Comparison of ENCODE assay signal across 19 cellular contexts in the genomic region with DNA sequence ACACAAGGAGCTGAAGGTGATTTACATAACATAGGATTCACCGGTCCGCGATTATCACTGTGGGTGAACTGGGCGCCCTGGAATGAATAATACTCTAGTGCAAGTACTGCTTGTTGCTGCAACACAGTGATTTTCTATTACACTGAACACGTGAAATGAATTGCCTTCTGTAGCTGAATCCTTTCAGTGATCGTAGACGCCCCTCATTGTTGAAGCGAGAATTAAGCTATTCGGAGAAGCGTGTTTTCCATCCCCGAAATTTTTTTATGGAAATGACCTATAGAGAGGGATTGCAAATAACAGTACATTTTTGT. TPM values are rescaled to one million over a fixed set of nuclear protein-coding genes. Genes with fewer than 3 reads are reported as not detected.
DNase-seq lines count a peak whose midpoint lies in the region; ATAC-seq, FAIRE-seq and TF ChIP-seq lines count a peak whose summit lies in the region.
"Had no signal": no experiment of that assay in that cellular context is flagged by ENCODE, and none has a peak within 500 bp of the region (broad histone marks: within the 10 kb centered on the region; RNA-seq: fewer than 3 reads in every experiment).

No MANE protein-coding gene starts in this region.

- ATAC-seq in T-cell (replicated peaks in 1 of 4) = no peak
- no peak for ATAC-seq in GM21528 (IDR thresholded peaks at IDR 0.05; ENCODE audit: low FRiP score, unreplicated experiment)
- ATAC-seq: gastroesophageal sphincter, K562 had no signal

- POLR2A ChIA-PET in T-cell (lab: Charles Lee) = interaction anchor here in 1 of 2 donors (0.6 kb wide), 1 partner anchor 100 kb away, joined by 3 read pairs; no protein-coding TSS in a partner anchor

- no peaks in the 10 kb centered on the region for H3K79me2 ChIP-seq in Karpas-422 (ENCODE audit: low read length)
- no peaks in the 10 kb centered on the region for H3K79me2 ChIP-seq in neural progenitor cell (ENCODE audit: low read depth)

- H2AFZ ChIP-seq in Karpas-422 (ENCODE audit: low read length) (no peak overlapping the region), neural progenitor cell (replicated peaks) (no peak overlapping the region)

- H3K4me3 ChIP-seq in Karpas-422 (ENCODE audit: low read length) (no peak overlapping the region), neural progenitor cell (peak overlapping the region; percentile 46)
- H3K4me3 ChIP-seq: K562 had no signal

- H3F3A ChIP-seq in neural progenitor cell (ENCODE audit: low read depth) = peaks cover 71% of the 10 kb centered on the region

- no peaks in the 10 kb centered on the region for H3K9me3 Mint-ChIP-seq in neural progenitor cell
- peaks cover 0 to 3% (median 2%) of the 10 kb centered on the region in 3 donors for H3K9me3 Mint-ChIP-seq in T-cell
- no peaks in the 10 kb centered on the region for H3K9me3 Mint-ChIP-seq in progenitor cell of endocrine pancreas (ENCODE audit: low read depth)

- H3K27ac ChIP-seq in Karpas-422 (ENCODE audit: low read length) = peak overlapping the region; percentile 39
- no peak overlapping the region for H3K27ac ChIP-seq in neural progenitor cell
- H3K27ac ChIP-seq: epithelial cell of prostate, spleen had no signal

- H3K4me1 ChIP-seq in Karpas-422 (ENCODE audit: low read length) (peaks cover 51% of the 10 kb centered on the region), neural progenitor cell (peaks cover 44% of the 10 kb centered on the region)
- H3K4me1 ChIP-seq: gastroesophageal sphincter had no signal

- TF ChIP-seq CTCF in D721Med (IDR thresholded peaks at IDR 0.05; ENCODE audit: insufficient read depth, missing control alignments) = no peak
- no peak for TF ChIP-seq CTCF in neural progenitor cell (IDR thresholded peaks at IDR 0.05)
- TF ChIP-seq CTCF in progenitor cell of endocrine pancreas (IDR thresholded peaks at IDR 0.05; ENCODE audit: unreplicated experiment) = no peak

- H4K20me1 ChIP-seq in Karpas-422 (ENCODE audit: insufficient read depth, low read depth, low read length) (no peaks in the 10 kb centered on the region), neural progenitor cell (ENCODE audit: low read depth) (peaks cover 65% of the 10 kb centered on the region)

- H3K27ac Mint-ChIP-seq in neural progenitor cell (no peak overlapping the region), T-cell (no peak overlapping the region), progenitor cell of endocrine pancreas (no peak overlapping the region)
- H3K27ac Mint-ChIP-seq: activated CD4-positive, alpha-beta T cell treated with anti-CD3 and anti-CD28 coated beads, Interleukin-2, amount 10 ng/mL, durations not matched to agents 24 days and 14 days; CD4-positive, CD25-positive, alpha-beta regulatory T cell; naive thymus-derived CD4-positive, alpha-beta T cell had no signal

- DNase-seq in D721Med (ENCODE audit: insufficient read length, low spot score) (no peak), Karpas-422 (no peak), fibroblast of peridontal ligament (ENCODE audit: extremely low read depth) (peak; percentile 48), neural progenitor cell (ENCODE audit: low spot score) (peak; percentile 81), T-cell (no peak), NCI-H446 (lab: John Stamatoyannopoulos, UW) (no peak), progenitor cell of endocrine pancreas (ENCODE audit: low spot score, unreplicated experiment) (no peak)
- DNase-seq: CD4-positive, CD25-positive, alpha-beta regulatory T cell; naive thymus-derived CD4-positive, alpha-beta T cell; NCI-H1930; NK-92 treated with Interleukin-12 subunit alpha and Interleukin-12 subunit beta, amount 100 ng/mL, for 24 hours had no signal

- H3K4me1 Mint-ChIP-seq in neural progenitor cell = peaks cover 42% of the 10 kb centered on the region
- peaks cover 19 to 41% (median 27%) of the 10 kb centered on the region in 3 donors for H3K4me1 Mint-ChIP-seq in T-cell
- peaks cover 22% of the 10 kb centered on the region for H3K4me1 Mint-ChIP-seq in progenitor cell of endocrine pancreas (ENCODE audit: low read depth)

- no peak overlapping the region for H3K4me2 ChIP-seq in Karpas-422 (ENCODE audit: low read depth, low read length, poor library complexity, severe bottlenecking)
- H3K4me2 ChIP-seq in neural progenitor cell = peak overlapping the region; percentile 87

- peak overlapping the region; percentile 72 for H3K4me3 Mint-ChIP-seq in neural progenitor cell
- H3K4me3 Mint-ChIP-seq in T-cell = no peak overlapping the region
- H3K4me3 Mint-ChIP-seq in progenitor cell of endocrine pancreas (ENCODE audit: low read depth) = no peak overlapping the region
- H3K4me3 Mint-ChIP-seq: activated CD4-positive, alpha-beta T cell treated with anti-CD3 and anti-CD28 coated beads, Interleukin-2, amount 10 ng/mL, durations not matched to agents 24 days and 14 days had no signal

- H3K27me3 Mint-ChIP-seq in neural progenitor cell (ENCODE audit: insufficient read depth, low read depth) = peaks cover 53% of the 10 kb centered on the region
- peaks cover 46 to 53% of the 10 kb centered on the region in 2 donors for H3K27me3 Mint-ChIP-seq in T-cell
- peaks cover 72% of the 10 kb centered on the region for H3K27me3 Mint-ChIP-seq in progenitor cell of endocrine pancreas

- H3K9ac ChIP-seq in Karpas-422 (ENCODE audit: low read length) = no peak overlapping the region
- no peak overlapping the region for H3K9ac ChIP-seq in neural progenitor cell

- peak; percentile 53 for FAIRE-seq in D721Med (lab: Jason Lieb, UNC)
- FAIRE-seq: GM12892, K562 had no signal

- H3K9me2 ChIP-seq in Karpas-422 (replicated peaks; ENCODE audit: insufficient read depth, low read length) = no peaks in the 10 kb centered on the region

- no peaks in the 10 kb centered on the region for H3K36me3 Mint-ChIP-seq in neural progenitor cell
- peaks cover 4% of the 10 kb centered on the region for H3K36me3 Mint-ChIP-seq in T-cell
- no peaks in the 10 kb centered on the region for H3K36me3 Mint-ChIP-seq in progenitor cell of endocrine pancreas (ENCODE audit: insufficient read depth)
- H3K36me3 Mint-ChIP-seq: CD4-positive, CD25-positive, alpha-beta regulatory T cell had no signal

- H3K36me3 ChIP-seq in Karpas-422 (ENCODE audit: insufficient read depth, low read length) (no peaks in the 10 kb centered on the region), neural progenitor cell (no peaks in the 10 kb centered on the region)
- H3K36me3 ChIP-seq: spleen had no signal

- H3K27me3 ChIP-seq in Karpas-422 (ENCODE audit: low read length) = no peaks in the 10 kb centered on the region
- H3K27me3 ChIP-seq in neural progenitor cell = peaks cover 63% of the 10 kb centered on the region
- H3K27me3 ChIP-seq: gastroesophageal sphincter had no signal

- H3K9me3 ChIP-seq in Karpas-422 (ENCODE audit: low read length) (no peaks in the 10 kb centered on the region), neural progenitor cell (ENCODE audit: low read depth) (no peaks in the 10 kb centered on the region)
- H3K9me3 ChIP-seq: gastroesophageal sphincter had no signal

- CTCF ChIA-PET in T-cell (lab: Charles Lee) = interaction anchor here in 1 of 2 donors (0.6 kb wide), 1 partner anchor 546 kb away, joined by 3 read pairs; no protein-coding TSS in a partner anchor

RNA-seq across cellular contexts. Expression of gene MAB21L1, which starts 2.7 kb away (rescaled TPM):
- 7.1 and 9.9 TPM in 2 replicates for total RNA-seq in Karpas-422 (2014; rRNA removed; shearing (Covaris generic); ENCODE audit: low replicate concordance)
- total RNA-seq in neural progenitor cell (ENCODE audit: low replicate concordance) = not detected in 2 replicates
- not detected for total RNA-seq in T-cell
- 0.22 and 0.29 TPM in 2 replicates for total RNA-seq in progenitor cell of endocrine pancreas
- total RNA-seq: activated CD4-positive, alpha-beta T cell treated with anti-CD3 and anti-CD28 coated beads, Interleukin-2, amount 10 ng/mL, durations not matched to agents 24 days and 14 days; CD4-positive, CD25-positive, alpha-beta regulatory T cell; dermis microvascular lymphatic vessel endothelial cell; K562; naive thymus-derived CD4-positive, alpha-beta T cell had no signal

Comparison
In these comparisons a context has a peak if more than half of its experiments do, and no peak if none do; other contexts are left out.
1. DNase-seq: peak in fibroblast of peridontal ligament (single experiment) and neural progenitor cell (single experiment); none in D721Med (single experiment), Karpas-422 (single experiment), T-cell (0 of 34), NCI-H446 (0 of 2) and progenitor cell of endocrine pancreas (single experiment).